ENCODE assay signal across 8 cellular contexts in genomic region chr19:32674959-32675719, GRCh38. TPM values are rescaled to one million over a fixed set of nuclear protein-coding genes. Genes with fewer than 3 reads are reported as not detected.
DNase-seq lines count a peak whose midpoint lies in the region; ATAC-seq and TF ChIP-seq lines count a peak whose summit lies in the region.

Gene ANKRD27, minus strand, starts transcription at chr19:32675180. Its CDS starts 16,165 bp downstream, at chr19:32659015.

- H3K36me3 ChIP-seq in GM23338 (ENCODE audit: insufficient read depth), result no peaks in the 10 kb centered on the region
- H3K36me3 ChIP-seq in fibroblast of lung (ENCODE audit: control insufficient read depth, insufficient read depth, low read length), result no peaks in the 10 kb centered on the region

- peaks cover 20% of the 10 kb centered on the region for H4K20me1 ChIP-seq in GM23338 (replicated peaks; ENCODE audit: insufficient read depth)
- no peaks in the 10 kb centered on the region for H4K20me1 ChIP-seq in fibroblast of lung (ENCODE audit: control insufficient read depth, extremely low read depth, insufficient read depth, low read length)

- H3K4me1 ChIP-seq in GM23338 (ENCODE audit: insufficient read depth) (peaks cover 14% of the 10 kb centered on the region; the same call in 1 of the 2 replicates), fibroblast of lung (ENCODE audit: control insufficient read depth, extremely low read depth, insufficient read depth, low read length) (no peaks in the 10 kb centered on the region)

- H3K4me2 ChIP-seq in GM23338 (peak within 1 kb of the TSS; percentile 97), fibroblast of lung (ENCODE audit: extremely low read depth, insufficient read depth, low read length) (peak within 1 kb of the TSS; percentile 93)

- peaks cover 3% of the 10 kb centered on the region; the same call in 1 of the 3 replicates for H3K9me3 Mint-ChIP-seq in GM23338
- no peaks in the 10 kb centered on the region for H3K9me3 Mint-ChIP-seq in naive thymus-derived CD8-positive, alpha-beta T cell

- H3K4me3 Mint-ChIP-seq in GM23338, result peak within 1 kb of the TSS; percentile 93
- H3K4me3 Mint-ChIP-seq in naive thymus-derived CD8-positive, alpha-beta T cell, result peak within 1 kb of the TSS; percentile 90 to 97 (median 96)

- H3K79me2 ChIP-seq in GM23338 (replicated peaks; ENCODE audit: insufficient read depth) (peaks cover 43% of the 10 kb centered on the region), fibroblast of lung (ENCODE audit: control insufficient read depth, insufficient read depth, low read length) (peaks cover 31% of the 10 kb centered on the region)

- peak; percentile 99 for DNase-seq in Daoy (ENCODE audit: low read depth)
- peak; percentile 99 for DNase-seq in GM23338 (ENCODE audit: low spot score)
- DNase-seq in LHCN-M2 (ENCODE audit: low read depth), result peak; percentile 96
- peak; percentile 96 for DNase-seq in RPMI8226
- peak; percentile 94 to 98 for DNase-seq in activated T-helper 1 cell treated with anti-CD3 and anti-CD28 coated beads, Interleukin-2, amount 50 U/mL, for 16 hours (ENCODE audit: low read depth in 1 of 2, low spot score in 1 of 2)
- peak; percentile 93 to 97 for DNase-seq in fibroblast of lung (ENCODE audit: low read depth in 2 of 2)
- peak; percentile 95 to 99 (median 98) for DNase-seq in naive thymus-derived CD8-positive, alpha-beta T cell
- peak; percentile 96 to 99 (median 97) for DNase-seq in stimulated activated naive CD4-positive, alpha-beta T cell (lab: John Stamatoyannopoulos, UW)

- ATAC-seq in GM23338, result peak; percentile 84
- ATAC-seq in naive thymus-derived CD8-positive, alpha-beta T cell, result peak; percentile 92 to 93

- H3K27ac Mint-ChIP-seq in GM23338, result 0 out of 2 replicates have a peak within 1 kb of the TSS, but pooled peaks have one; percentile 73
- peak within 1 kb of the TSS; percentile 53 to 94 (median 86) for H3K27ac Mint-ChIP-seq in naive thymus-derived CD8-positive, alpha-beta T cell

- peaks cover 24% of the 10 kb centered on the region for H3K4me1 Mint-ChIP-seq in GM23338
- peaks cover 14 to 46% (median 39%) of the 10 kb centered on the region in 4 donors for H3K4me1 Mint-ChIP-seq in naive thymus-derived CD8-positive, alpha-beta T cell

- H3K9me2 ChIP-seq in GM23338 (ENCODE audit: insufficient read depth), result no peaks in the 10 kb centered on the region

- H2AFZ ChIP-seq in GM23338 (peak within 1 kb of the TSS; percentile 90), fibroblast of lung (ENCODE audit: low read length) (peak within 1 kb of the TSS; percentile 98)

- no peak for TF ChIP-seq CTCF in GM23338 (conservative IDR thresholded peaks at IDR 0.05; ENCODE audit: low read depth in 2 of 2)
- no peak for TF ChIP-seq CTCF in fibroblast of lung (conservative IDR thresholded peaks at IDR 0.05 in 1 of 2, IDR thresholded peaks at IDR 0.05 in 1 of 2; ENCODE audit: low read depth in 1 of 2, low read length in 2 of 2)

- no peaks in the 10 kb centered on the region; the same call in 2 of the 3 replicates for H3K36me3 Mint-ChIP-seq in GM23338 (ENCODE audit: low read depth)
- no peaks in the 10 kb centered on the region for H3K36me3 Mint-ChIP-seq in naive thymus-derived CD8-positive, alpha-beta T cell

- H3K27ac ChIP-seq in GM23338 (ENCODE audit: low read depth), result no peak within 1 kb of the TSS
- H3K27ac ChIP-seq in fibroblast of lung (ENCODE audit: insufficient read depth, low read length), result peak within 1 kb of the TSS; percentile 71

- 0 out of 2 replicates have a peak, but pooled peaks cover 5% of the 10 kb centered on the region for H3F3A ChIP-seq in GM23338 (replicated peaks; ENCODE audit: low read depth)

- POLR2A ChIA-PET in naive thymus-derived CD8-positive, alpha-beta T cell (lab: Charles Lee), result interaction anchor here (0.9 to 3.1 kb wide), 11 partner anchors 10 to 699 kb away, joined by 3 to 41 read pairs (median 4); partner anchors contain the start of genes DPY19L3, NUDT19, PDCD5 and ZNF507

- peak within 1 kb of the TSS; percentile 85 for H3K4me3 ChIP-seq in GM23338
- peak within 1 kb of the TSS; percentile 83 to 94 (median 88) for H3K4me3 ChIP-seq in fibroblast of lung (replicated peaks in 1 of 4; ENCODE audit: control extremely low read depth in 1 of 4, insufficient read depth in 1 of 4, low read depth in 3 of 4, low read length in 4 of 4)

- peak within 1 kb of the TSS; percentile 72 for H3K9ac ChIP-seq in fibroblast of lung (ENCODE audit: insufficient read depth, low read length)

- no peaks in the 10 kb centered on the region for H3K9me3 ChIP-seq in fibroblast of lung (ENCODE audit: control insufficient read depth, insufficient read depth, low read depth, low read length)

- peaks cover 45% of the 10 kb centered on the region for H3K27me3 ChIP-seq in GM23338 (ENCODE audit: insufficient read depth)
- H3K27me3 ChIP-seq in fibroblast of lung (ENCODE audit: control insufficient read depth, insufficient read depth, low read length), result peaks cover 24% of the 10 kb centered on the region

- peaks cover 36% of the 10 kb centered on the region for H3K27me3 Mint-ChIP-seq in GM23338 (ENCODE audit: insufficient read depth, low read depth, poor library complexity)
- H3K27me3 Mint-ChIP-seq in naive thymus-derived CD8-positive, alpha-beta T cell, result peaks cover 6 to 14% (median 9%) of the 10 kb centered on the region in 5 donors

TF ChIP-seq in GM23338, 12 proteins besides CTCF, POLR2A, EP300 and RAD21 (continues in another document):
- TF ChIP-seq ZNF331 (CRISPR knock-in tag; IDR thresholded peaks at IDR 0.05; ENCODE audit: low read depth), result no peak
- no peak for TF ChIP-seq REST (IDR thresholded peaks at IDR 0.05; ENCODE audit: unreplicated experiment)
- TF ChIP-seq POLR2AphosphoS5 (IDR thresholded peaks at IDR 0.05; ENCODE audit: low read depth), result peak; percentile 85
- no peak for TF ChIP-seq STAT1 (IDR thresholded peaks at IDR 0.05; ENCODE audit: unreplicated experiment)
- TF ChIP-seq CREB1 (CRISPR knock-in tag; IDR thresholded peaks at IDR 0.05; ENCODE audit: low read depth), result peak; percentile 62; the same call in 1 of the 2 replicates
- TF ChIP-seq EZH2phosphoT487 (IDR thresholded peaks at IDR 0.05; ENCODE audit: unreplicated experiment), result no peak
- no peak for TF ChIP-seq ETS1 (IDR thresholded peaks at IDR 0.05)
- no peak for TF ChIP-seq NANOG (IDR thresholded peaks at IDR 0.05; ENCODE audit: borderline replicate concordance)
- no peak for TF ChIP-seq JUNB (IDR thresholded peaks at IDR 0.05; ENCODE audit: unreplicated experiment)
- no peak for TF ChIP-seq EZH2 (IDR thresholded peaks at IDR 0.05; ENCODE audit: low read depth, unreplicated experiment)

RNA-seq across cellular contexts. Expression of gene ANKRD27, which starts in this region (rescaled TPM):
- 17.6 and 25.1 TPM in 2 replicates for total RNA-seq in Daoy (2014; rRNA removed; shearing (Covaris generic))
- 48.7 and 51.6 TPM in 2 replicates for total RNA-seq in GM23338 (2014; rRNA removed; shearing (Covaris generic))
- polyA plus RNA-seq in GM23338 (2016; fragmentation: Nextera tagmentation; extraction: Ambion mirVana) (16.5 and 16.7 TPM in 2 replicates), fibroblast of lung (24.5 and 29.7 TPM in 2 replicates)
- total RNA-seq in LHCN-M2 (2014; rRNA removed) (21.8 and 23.8 TPM in 2 replicates), fibroblast of lung (33.1 and 38.3 TPM in 2 replicates)
- 8.5 TPM for polyA plus RNA-seq in LHCN-M2 (2012)
- 14.7 and 16.7 TPM in 2 replicates for polyA plus RNA-seq in fibroblast of lung (2012)
- 15.9 and 28.9 TPM in 2 replicates for polyA minus RNA-seq in fibroblast of lung (ENCODE audit: low replicate concordance)
- 10 to 100 TPM; 34.1 to 34.2 TPM for total RNA-seq in naive thymus-derived CD8-positive, alpha-beta T cell
- 10 to 100 TPM in 2 of 3 donors, 1 to 10 TPM in 1; 9.0 to 17.1 (median 12.1) TPM for polyA plus RNA-seq in naive thymus-derived CD8-positive, alpha-beta T cell
